In the genomic region with DNA sequence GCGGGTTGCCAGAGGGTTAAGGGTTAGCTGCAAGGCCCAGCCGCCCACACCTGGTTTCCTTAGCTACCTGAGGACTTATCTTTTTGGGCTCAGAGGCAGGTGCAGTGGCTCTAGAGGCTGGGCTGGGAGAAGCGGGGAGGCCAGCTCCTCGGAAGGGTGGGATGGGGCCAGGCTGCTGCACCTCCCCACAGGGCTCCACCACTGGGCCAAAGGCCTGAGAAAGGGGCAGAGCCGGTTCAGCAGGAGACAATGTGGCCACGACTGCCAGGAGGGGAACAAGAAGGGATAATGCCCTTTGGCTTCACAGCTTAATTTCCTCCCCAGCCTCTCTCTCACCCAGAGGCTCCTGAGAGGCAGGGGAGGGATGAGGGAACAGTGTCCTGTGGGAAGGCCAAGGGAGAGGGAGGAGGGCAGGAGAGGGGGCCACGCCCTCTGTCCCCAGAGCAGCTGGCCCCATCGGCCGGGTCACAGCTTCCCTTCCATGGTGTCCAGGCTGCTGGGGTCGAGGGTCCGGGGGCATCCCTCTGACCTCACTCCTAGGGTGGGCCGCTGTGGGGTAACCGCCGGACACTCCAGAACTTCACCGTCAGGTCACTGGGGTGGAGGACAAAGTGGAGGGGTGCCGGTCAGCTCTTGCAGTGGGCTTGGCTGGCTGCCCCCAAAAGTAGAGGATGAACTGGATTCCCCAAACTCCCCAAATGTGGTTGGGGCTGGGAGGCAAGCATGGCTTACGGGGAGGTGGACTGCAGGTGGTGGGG, we compare ENCODE assay signal across 24 cellular contexts. TPM values are rescaled to one million over a fixed set of nuclear protein-coding genes. Genes with fewer than 3 reads are reported as not detected.
DNase-seq lines count a peak whose midpoint lies in the region; ATAC-seq, FAIRE-seq and TF ChIP-seq lines count a peak whose summit lies in the region.
"Had no signal": no experiment of that assay in that cellular context is flagged by ENCODE, and none has a peak within 500 bp of the region (broad histone marks: within the 10 kb centered on the region; RNA-seq: fewer than 3 reads in every experiment).

No MANE protein-coding gene starts in this region.

- H3K9me3 ChIP-seq in BLaER1 treated with 17β-estradiol and CSF1 and Interleukin-3, amounts not matched to agents 10 nM and 100 nM (replicated peaks in 1 of 11): no peaks in the 10 kb centered on the region
- H3K9me3 ChIP-seq in kidney (ENCODE audit: control insufficient read depth in 1 of 2, low read length in 2 of 2) (no peaks in the 10 kb centered on the region), osteoblast (ENCODE audit: low read depth, low read length) (no peaks in the 10 kb centered on the region)
- H3K9me3 ChIP-seq: A549, BE2C, Caco-2 had no signal

- no peaks in the 10 kb centered on the region for H3K79me2 ChIP-seq in osteoblast (ENCODE audit: insufficient read depth, low read length)

- H3K27me3 ChIP-seq in BLaER1 treated with 17β-estradiol and CSF1 and Interleukin-3, amounts not matched to agents 10 nM and 100 nM: no peaks in the 10 kb centered on the region
- peaks cover 3% of the 10 kb centered on the region for H3K27me3 ChIP-seq in osteoblast (ENCODE audit: insufficient read depth, low read length)

- no peaks in the 10 kb centered on the region for H3K4me1 Mint-ChIP-seq in activated CD4-positive, alpha-beta T cell treated with anti-CD3 and anti-CD28 coated beads, Interleukin-2, amount 10 ng/mL, durations not matched to agents 24 days and 14 days

- H3K9ac ChIP-seq in BLaER1 treated with 17β-estradiol and CSF1 and Interleukin-3, amounts not matched to agents 10 nM and 100 nM: peak overlapping the region in 8 of 11 experiments; percentile 19 to 71 (median 56); a peak in 13 of 22 replicates
- no peak overlapping the region for H3K9ac ChIP-seq in kidney (ENCODE audit: low read length in 2 of 2)

- intact Hi-C loops in kidney (cut with DNase I): loop anchor here (5.0 kb wide), 1 partner anchor 69 kb away; no protein-coding TSS in a partner anchor
- intact Hi-C loops in activated CD4-positive, alpha-beta T cell treated with anti-CD3 and anti-CD28 coated beads, Interleukin-2, amount 10 ng/mL, durations not matched to agents 24 days and 14 days (cut with micrococcal nuclease): loop anchor here (1.0 kb wide), 1 partner anchor 70 kb away; no protein-coding TSS in a partner anchor

- no peak overlapping the region for H3K4me3 Mint-ChIP-seq in activated CD4-positive, alpha-beta T cell treated with anti-CD3 and anti-CD28 coated beads, Interleukin-2, amount 10 ng/mL, durations not matched to agents 24 days and 14 days
- H3K4me3 Mint-ChIP-seq: CD4-positive, alpha-beta memory T cell had no signal

- TF ChIP-seq CTCF in kidney (IDR thresholded peaks at IDR 0.05; ENCODE audit: borderline replicate concordance, extremely low read depth, insufficient read depth) (no peak), osteoblast (IDR thresholded peaks at IDR 0.05; ENCODE audit: extremely low read depth, low read depth, low read length) (no peak)

- H3K27ac ChIP-seq in BLaER1 treated with 17β-estradiol and CSF1 and Interleukin-3, amounts not matched to agents 10 nM and 100 nM: peak overlapping the region in 5 of 11 experiments; percentile 49 to 59 (median 57); a peak in 4 of 22 replicates
- H3K27ac ChIP-seq in kidney (ENCODE audit: low read depth in 2 of 2, low read length in 2 of 2) (no peak overlapping the region), osteoblast (ENCODE audit: low read depth, low read length) (no peak overlapping the region)

- DNase-seq in HT-29 (ENCODE audit: low spot score): peak; percentile 78
- peak; percentile 68 for DNase-seq in kidney
- peak; percentile 75 for DNase-seq in osteoblast (ENCODE audit: insufficient read length, low spot score, missing footprints)
- no peak for DNase-seq in activated CD4-positive, alpha-beta T cell treated with anti-CD3 and anti-CD28 coated beads, Interleukin-2, amount 10 ng/mL, durations not matched to agents 24 days and 14 days
- DNase-seq in DMS114 treated with DMSO at 0.1 percent for 48 hours (lab: John Stamatoyannopoulos, UW; ENCODE audit: unreplicated experiment): no peak
- DNase-seq: BE2C; Caco-2; CD4-positive, alpha-beta memory T cell; DMS 273 treated with DMSO at 0.1 percent for 48 hours; GOT3; IMR-90; NCI-H1105; NCI-H146; NCI-H2029; NCI-H2171; NCI-H345; NCI-H524; Right ventricle myocardium superior had no signal

- H3K9me3 Mint-ChIP-seq in activated CD4-positive, alpha-beta T cell treated with anti-CD3 and anti-CD28 coated beads, Interleukin-2, amount 10 ng/mL, durations not matched to agents 24 days and 14 days: no peaks in the 10 kb centered on the region
- H3K9me3 Mint-ChIP-seq: CD4-positive, alpha-beta memory T cell had no signal

- H3K4me1 ChIP-seq in BLaER1 treated with 17β-estradiol and CSF1 and Interleukin-3, amounts not matched to agents 10 nM and 100 nM: peaks cover 6 to 51% (median 41%) of the 10 kb centered on the region in 10 experiments
- no peaks in the 10 kb centered on the region for H3K4me1 ChIP-seq in kidney (ENCODE audit: control insufficient read depth in 1 of 2, insufficient read depth in 1 of 2, low read depth in 1 of 2, low read length in 2 of 2)
- no peaks in the 10 kb centered on the region for H3K4me1 ChIP-seq in osteoblast (ENCODE audit: insufficient read depth, low read length)
- H3K4me1 ChIP-seq: BE2C, Caco-2 had no signal

- H3K27ac Mint-ChIP-seq in activated CD4-positive, alpha-beta T cell treated with anti-CD3 and anti-CD28 coated beads, Interleukin-2, amount 10 ng/mL, durations not matched to agents 24 days and 14 days: no peak overlapping the region

- no peak for FAIRE-seq in kidney (lab: Jason Lieb, UNC)
- FAIRE-seq: A549, G401.6, GM18507 had no signal

- peaks cover 0 to 43% (median 17%) of the 10 kb centered on the region in 11 experiments; a peak in 16 of 22 replicates for H4K20me1 ChIP-seq in BLaER1 treated with 17β-estradiol and CSF1 and Interleukin-3, amounts not matched to agents 10 nM and 100 nM
- H4K20me1 ChIP-seq in osteoblast (ENCODE audit: insufficient read depth, low read length): no peaks in the 10 kb centered on the region

- no peak overlapping the region for H2AFZ ChIP-seq in osteoblast (ENCODE audit: low read length)

- H3K36me3 ChIP-seq in BLaER1 treated with 17β-estradiol and CSF1 and Interleukin-3, amounts not matched to agents 10 nM and 100 nM: peaks cover 41 to 84% (median 67%) of the 10 kb centered on the region in 11 experiments
- H3K36me3 ChIP-seq in kidney (ENCODE audit: control insufficient read depth in 1 of 2, insufficient read depth in 2 of 2, low read length in 2 of 2) (no peaks in the 10 kb centered on the region), osteoblast (ENCODE audit: insufficient read depth, low read length) (no peaks in the 10 kb centered on the region)
- H3K36me3 ChIP-seq: BE2C had no signal

- H3K4me3 ChIP-seq in BLaER1 treated with 17β-estradiol and CSF1 and Interleukin-3, amounts not matched to agents 10 nM and 100 nM: no peak overlapping the region
- H3K4me3 ChIP-seq in kidney (ENCODE audit: low read length in 2 of 2) (no peak overlapping the region), osteoblast (ENCODE audit: insufficient read depth, low read length) (no peak overlapping the region)
- H3K4me3 ChIP-seq: A549 had no signal

- H3K4me2 ChIP-seq in BLaER1 treated with 17β-estradiol and CSF1 and Interleukin-3, amounts not matched to agents 10 nM and 100 nM: peak overlapping the region in 10 of 11 experiments; percentile 52 to 83 (median 65); a peak in 19 of 22 replicates
- no peak overlapping the region for H3K4me2 ChIP-seq in osteoblast (ENCODE audit: insufficient read depth, low read length)

- H3K27me3 Mint-ChIP-seq in activated CD4-positive, alpha-beta T cell treated with anti-CD3 and anti-CD28 coated beads, Interleukin-2, amount 10 ng/mL, durations not matched to agents 24 days and 14 days: no peaks in the 10 kb centered on the region
- H3K27me3 Mint-ChIP-seq: CD4-positive, alpha-beta memory T cell had no signal

- peaks cover 55% of the 10 kb centered on the region for H3K36me3 Mint-ChIP-seq in activated CD4-positive, alpha-beta T cell treated with anti-CD3 and anti-CD28 coated beads, Interleukin-2, amount 10 ng/mL, durations not matched to agents 24 days and 14 days (ENCODE audit: low read depth)

- ATAC-seq in GM19397 (IDR thresholded peaks at IDR 0.05; ENCODE audit: unreplicated experiment) (no peak), HG03571 (IDR thresholded peaks at IDR 0.05; ENCODE audit: unreplicated experiment) (no peak)

RNA-seq across cellular contexts. Expression of a gene that starts 50.4 kb away (rescaled TPM):
- total RNA-seq in HT-29 (2014; rRNA removed; shearing (Covaris generic)): 3.8 and 4.8 TPM in 2 replicates
- total RNA-seq in kidney: 5.6 TPM
- polyA plus RNA-seq in kidney (ENCODE audit: insufficient read depth, low read depth, low replicate concordance): 0.19 TPM
- under 0.01 TPM in 2 replicates for total RNA-seq in osteoblast
- 48.3 and 49.3 TPM in 2 replicates for total RNA-seq in activated CD4-positive, alpha-beta T cell treated with anti-CD3 and anti-CD28 coated beads, Interleukin-2, amount 10 ng/mL, durations not matched to agents 24 days and 14 days

Comparison
In these comparisons a context has a peak if more than half of its experiments do, and no peak if none do; other contexts are left out.
1. H3K9ac ChIP-seq: peak in BLaER1 treated with 17β-estradiol and CSF1 and Interleukin-3, amounts not matched to agents 10 nM and 100 nM (8 of 11); none in kidney (0 of 2).
2. DNase-seq: peak in HT-29 (single experiment), kidney (single experiment) and osteoblast (single experiment); none in activated CD4-positive, alpha-beta T cell treated with anti-CD3 and anti-CD28 coated beads, Interleukin-2, amount 10 ng/mL, durations not matched to agents 24 days and 14 days (single experiment) and DMS114 treated with DMSO at 0.1 percent for 48 hours (single experiment).